Comparison of ENCODE assay signal across 17 cellular contexts in genomic region chr2:27914793-27915175, GRCh38. TPM values are rescaled to one million over a fixed set of nuclear protein-coding genes. Genes with fewer than 3 reads are reported as not detected.
DNase-seq lines count a peak whose midpoint lies in the region; ATAC-seq and TF ChIP-seq lines count a peak whose summit lies in the region.
"Had no signal": no experiment of that assay in that cellular context is flagged by ENCODE, and none has a peak within 500 bp of the region (broad histone marks: within the 10 kb centered on the region; RNA-seq: fewer than 3 reads in every experiment).

No MANE protein-coding gene starts in this region.

- H3K27me3 ChIP-seq in breast epithelium (no peaks in the 10 kb centered on the region), rectal smooth muscle tissue (ENCODE audit: control insufficient read depth, insufficient read depth, low read length) (no peaks in the 10 kb centered on the region), uterus (no peaks in the 10 kb centered on the region), upper lobe of left lung (no peaks in the 10 kb centered on the region)

- H3K36me3 Mint-ChIP-seq in MCF 10A (ENCODE audit: insufficient read depth, unreplicated experiment), result no peaks in the 10 kb centered on the region

- no peak for DNase-seq in breast epithelium (ENCODE audit: low spot score in 2 of 2)
- no peak for DNase-seq in MCF 10A (ENCODE audit: unreplicated experiment)
- DNase-seq in left ventricle myocardium superior, result no peak
- no peak for DNase-seq in uterus
- no peak for DNase-seq in activated CD4-positive, alpha-beta T cell treated with anti-CD3 and anti-CD28 coated beads for 48 hours
- no peak for DNase-seq in activated CD4-positive, alpha-beta T cell treated with anti-CD3 and anti-CD28 coated beads, Interleukin-2, amount 50 U/mL, for 1 hour
- no peak for DNase-seq in upper lobe of left lung
- DNase-seq: activated CD4-positive, alpha-beta T cell treated with anti-CD3 and anti-CD28 coated beads for 4 hours; activated gamma-delta T cell treated with Interleukin-2 at 50 U/mL for 16 hours; effector CD4-positive, alpha-beta T cell; head of caudate nucleus; NCI-H2171; NCI-H69; SHP77; stimulated activated CD4-positive, alpha-beta T cell treated with anti-CD3 and anti-CD28 coated beads, Interleukin-15, amount 100 ng/mL, for 24 hours; trophoblast cell had no signal

- H3K4me1 ChIP-seq in breast epithelium (peaks cover 3 to 5% of the 10 kb centered on the region in 2 donors), rectal smooth muscle tissue (ENCODE audit: control insufficient read depth, insufficient read depth, low read length) (peaks cover 20% of the 10 kb centered on the region), uterus (peaks cover 15 to 16% of the 10 kb centered on the region in 2 donors), upper lobe of left lung (peaks cover 16 to 24% (median 18%) of the 10 kb centered on the region in 4 donors)

- H3K27ac ChIP-seq in breast epithelium, result peak overlapping the region; percentile 1 to 74
- peak overlapping the region; percentile 71 for H3K27ac ChIP-seq in rectal smooth muscle tissue (ENCODE audit: low read depth, low read length)
- H3K27ac ChIP-seq in uterus, result peak overlapping the region; percentile 84 to 91
- peak overlapping the region in 2 of 4 donors; percentile 47 to 66 for H3K27ac ChIP-seq in upper lobe of left lung

- POLR2A ChIA-PET in MCF 10A (lab: Yijun Ruan, JAX), result interaction anchor here (1.2 to 1.6 kb wide), 4 partner anchors 10 to 361 kb away, joined by 3 to 5 read pairs (median 4); partner anchors contain the start of gene BABAM2

- H3K27ac Mint-ChIP-seq in MCF 10A (ENCODE audit: low read depth, unreplicated experiment), result no peak overlapping the region

- H3K4me3 Mint-ChIP-seq in MCF 10A (ENCODE audit: unreplicated experiment), result no peak overlapping the region

- TF ChIP-seq EP300 in upper lobe of left lung (IDR thresholded peaks at IDR 0.05), result no peak

- H3K9me3 ChIP-seq in breast epithelium (no peaks in the 10 kb centered on the region), uterus (no peaks in the 10 kb centered on the region), upper lobe of left lung (no peaks in the 10 kb centered on the region)

- intact Hi-C loops in breast epithelium (cut with DNase I; ENCODE audit: low total_unique reads) (no loop called here), MCF 10A (cut with micrococcal nuclease) (no loop called here), left ventricle myocardium superior (cut with micrococcal nuclease) (no loop called here), uterus (cut with DNase I; ENCODE audit: low total_unique reads) (no loop called here)

- CTCF ChIA-PET in MCF 10A (lab: Yijun Ruan, JAX), result no interaction called here

- H3K27me3 Mint-ChIP-seq in MCF 10A (ENCODE audit: insufficient read depth, unreplicated experiment), result no peaks in the 10 kb centered on the region

- TF ChIP-seq POLR2A in breast epithelium (IDR thresholded peaks at IDR 0.05) (no peak), uterus (IDR thresholded peaks at IDR 0.05) (no peak), upper lobe of left lung (IDR thresholded peaks at IDR 0.05) (no peak)

- H3K36me3 ChIP-seq in breast epithelium, result no peaks in the 10 kb centered on the region
- no peaks in the 10 kb centered on the region for H3K36me3 ChIP-seq in rectal smooth muscle tissue (ENCODE audit: control insufficient read depth, insufficient read depth, low read length)
- no peaks in the 10 kb centered on the region for H3K36me3 ChIP-seq in uterus
- no peaks in the 10 kb centered on the region for H3K36me3 ChIP-seq in upper lobe of left lung

- BruUV-seq in MCF 10A (replicated peaks; lab: Mats Ljungman, UMichigan), result no TSS peak

- H3K9ac ChIP-seq in rectal smooth muscle tissue (ENCODE audit: low read length), result no peak overlapping the region

- peak; percentile 21 for ATAC-seq in left ventricle myocardium superior
- no peak for ATAC-seq in upper lobe of left lung (ENCODE audit: low FRiP score in 2 of 2)

- no peaks in the 10 kb centered on the region for H3K4me1 Mint-ChIP-seq in MCF 10A (ENCODE audit: insufficient read depth, unreplicated experiment)

- no peak overlapping the region for H3K4me3 ChIP-seq in breast epithelium
- no peak overlapping the region for H3K4me3 ChIP-seq in rectal smooth muscle tissue (ENCODE audit: low read length)
- H3K4me3 ChIP-seq in uterus, result no peak overlapping the region
- no peak overlapping the region for H3K4me3 ChIP-seq in upper lobe of left lung

- no peak for TF ChIP-seq CTCF in breast epithelium (IDR thresholded peaks at IDR 0.05)
- TF ChIP-seq CTCF in MCF 10A (IDR thresholded peaks at IDR 0.05; ENCODE audit: unreplicated experiment), result no peak
- no peak for TF ChIP-seq CTCF in uterus (IDR thresholded peaks at IDR 0.05)
- TF ChIP-seq CTCF in upper lobe of left lung (IDR thresholded peaks at IDR 0.05), result no peak

- no peaks in the 10 kb centered on the region for H3K9me3 Mint-ChIP-seq in MCF 10A (ENCODE audit: unreplicated experiment)

RNA-seq across cellular contexts. Expression of gene BABAM2, which starts 24.3 kb away (rescaled TPM):
- total RNA-seq in breast epithelium (10 to 100 TPM; 34.7 to 46.2 (median 37.4) TPM), MCF 10A (2022) (45.1 and 57.6 TPM in 2 replicates), left ventricle myocardium superior (56.8 TPM), uterus (10 to 100 TPM; 24.1 to 62.1 (median 32.5) TPM), upper lobe of left lung (10 to 100 TPM; 23.0 to 44.0 (median 38.2) TPM)

RNA-seq across cellular contexts. Expression of gene RBKS, which starts 24.6 kb away (rescaled TPM):
- 1 to 10 TPM; 1.1 to 5.1 (median 2.9) TPM for total RNA-seq in breast epithelium
- 9.2 and 9.9 TPM in 2 replicates for total RNA-seq in MCF 10A (2022)
- total RNA-seq in left ventricle myocardium superior, result 3.3 TPM
- 1 to 10 TPM; 1.6 to 5.4 (median 3.3) TPM for total RNA-seq in uterus
- total RNA-seq in upper lobe of left lung, result 1 to 10 TPM; 2.9 to 5.4 (median 3.2) TPM
